9 cellular contexts compared by ENCODE assay signal in genomic region chr1:101247404-101248287, GRCh38. TPM values are rescaled to one million over a fixed set of nuclear protein-coding genes. Genes with fewer than 3 reads are reported as not detected.
DNase-seq lines count a peak whose midpoint lies in the region; ATAC-seq, FAIRE-seq and TF ChIP-seq lines count a peak whose summit lies in the region.
"Had no signal": no experiment of that assay in that cellular context is flagged by ENCODE, and none has a peak within 500 bp of the region (broad histone marks: within the 10 kb centered on the region; RNA-seq: fewer than 3 reads in every experiment).

No MANE protein-coding gene starts in this region.

- no peaks in the 10 kb centered on the region for H3K9me3 ChIP-seq in uterus

- ATAC-seq in GM18499 (IDR thresholded peaks at IDR 0.05; ENCODE audit: insufficient read depth, unreplicated experiment) (peak; percentile 98), GM21381 (IDR thresholded peaks at IDR 0.05; ENCODE audit: unreplicated experiment) (peak; percentile 89), HG03139 (IDR thresholded peaks at IDR 0.05; ENCODE audit: unreplicated experiment) (peak; percentile 90)
- peak; percentile 61 for ATAC-seq in effector memory CD8-positive, alpha-beta T cell (replicated peaks)
- ATAC-seq: foreskin keratinocyte had no signal

- no peaks in the 10 kb centered on the region for H3K9me3 Mint-ChIP-seq in effector memory CD8-positive, alpha-beta T cell

- no peak for TF ChIP-seq POLR2A in uterus (IDR thresholded peaks at IDR 0.05)

- no peak for DNase-seq in effector memory CD8-positive, alpha-beta T cell
- DNase-seq in NCI-H187 (lab: John Stamatoyannopoulos, UW) (no peak), urothelium cell line (ENCODE audit: low spot score) (no peak), uterus (no peak)
- DNase-seq in central memory CD4-positive, alpha-beta T cell = no peak
- DNase-seq: foreskin keratinocyte had no signal

- peak overlapping the region; percentile 4 to 46 for H3K27ac Mint-ChIP-seq in effector memory CD8-positive, alpha-beta T cell

- H3K4me3 ChIP-seq in uterus = no peak overlapping the region

- H3K27me3 ChIP-seq in uterus = no peaks in the 10 kb centered on the region
- H3K27me3 ChIP-seq: foreskin keratinocyte had no signal

- H3K4me1 ChIP-seq in uterus = no peaks in the 10 kb centered on the region
- H3K4me1 ChIP-seq: foreskin keratinocyte had no signal

- peaks cover 25% of the 10 kb centered on the region for H3K36me3 Mint-ChIP-seq in effector memory CD8-positive, alpha-beta T cell (ENCODE audit: insufficient read depth)

- H3K27ac ChIP-seq in uterus = no peak overlapping the region
- H3K27ac ChIP-seq: foreskin keratinocyte had no signal

- intact Hi-C loops in uterus (cut with DNase I; ENCODE audit: low total_unique reads) = no loop called here

- peaks cover 41 to 51% of the 10 kb centered on the region in 2 donors for H3K4me1 Mint-ChIP-seq in effector memory CD8-positive, alpha-beta T cell (ENCODE audit: low read depth in 2 of 2)

- H3K4me3 Mint-ChIP-seq in effector memory CD8-positive, alpha-beta T cell = no peak overlapping the region

- no peak for TF ChIP-seq CTCF in uterus (IDR thresholded peaks at IDR 0.05)

- H3K27me3 Mint-ChIP-seq in effector memory CD8-positive, alpha-beta T cell = no peaks in the 10 kb centered on the region

- H3K36me3 ChIP-seq in uterus = no peaks in the 10 kb centered on the region

- no peak for FAIRE-seq in urothelium cell line (lab: Jason Lieb, UNC)

RNA-seq across cellular contexts. Expression of gene S1PR1, which starts 10.8 kb away (rescaled TPM):
- 10 to 100 TPM; 25.6 to 97.9 (median 64.2) TPM for total RNA-seq in uterus
